In genomic region chr2:182767578-182767977, GRCh38 we compare ENCODE assay signal across 8 cellular contexts. TPM values are rescaled to one million over a fixed set of nuclear protein-coding genes. Genes with fewer than 3 reads are reported as not detected.
DNase-seq lines count a peak whose midpoint lies in the region; ATAC-seq, FAIRE-seq and TF ChIP-seq lines count a peak whose summit lies in the region.

No MANE protein-coding gene starts in this region.

- TF ChIP-seq POLR2A in right lobe of liver (IDR thresholded peaks at IDR 0.05): no peak

- peaks cover 5% of the 10 kb centered on the region for H3K9me3 ChIP-seq in adipocyte (ENCODE audit: control insufficient read depth, low read length)
- no peaks in the 10 kb centered on the region for H3K9me3 ChIP-seq in right lobe of liver

- ATAC-seq in HG02870 (IDR thresholded peaks at IDR 0.05; ENCODE audit: unreplicated experiment) (peak; percentile 48), right lobe of liver (peak; percentile 72 to 77 (median 74)), HG03442 (IDR thresholded peaks at IDR 0.05; ENCODE audit: unreplicated experiment) (no peak)

- no peak for FAIRE-seq in D721Med (lab: Jason Lieb, UNC)

- H3K4me1 ChIP-seq in adipocyte (ENCODE audit: control insufficient read depth, insufficient read depth, low read length) (no peaks in the 10 kb centered on the region), right lobe of liver (no peaks in the 10 kb centered on the region)

- H3K36me3 ChIP-seq in adipocyte (ENCODE audit: control insufficient read depth, insufficient read depth, low read length, severe bottlenecking): peaks cover 20% of the 10 kb centered on the region
- H3K36me3 ChIP-seq in right lobe of liver: no peaks in the 10 kb centered on the region

- intact Hi-C loops in right lobe of liver (cut with DNase I): loop anchor here in 1 of 2 donors (10.0 kb wide), 1 partner anchor 217 kb away; no protein-coding TSS in a partner anchor

- TF ChIP-seq CTCF in D721Med (IDR thresholded peaks at IDR 0.05; ENCODE audit: insufficient read depth, missing control alignments) (peak; percentile 15), right lobe of liver (IDR thresholded peaks at IDR 0.05) (peak; percentile 28 to 48 (median 33))

- DNase-seq in D721Med (ENCODE audit: insufficient read length, low spot score) (no peak), adipocyte (ENCODE audit: low read depth) (peak; percentile 47), right lobe of liver (no peak), anterior cingulate cortex (lab: John Stamatoyannopoulos, UW) (no peak), epidermal melanocyte (ENCODE audit: insufficient read length, low spot score) (no peak)
- DNase-seq in activated CD8-positive, alpha-beta memory T cell treated with anti-CD3 and anti-CD28 coated beads for 24 hours: no peak

- WGBS in right lobe of liver (ENCODE audit: insufficient coverage, low coverage, low lambda C conversion rate, missing lambda C conversion rate): 47% methylated on average over 6 of the region's 7 CpGs

- no peak overlapping the region for H3K27ac ChIP-seq in right lobe of liver

- H3K4me3 ChIP-seq in adipocyte (ENCODE audit: low read length) (no peak overlapping the region), right lobe of liver (no peak overlapping the region)

- H3K27me3 ChIP-seq in adipocyte (replicated peaks; ENCODE audit: control insufficient read depth, insufficient read depth, low read length) (no peaks in the 10 kb centered on the region), right lobe of liver (no peaks in the 10 kb centered on the region)

- H3K9ac ChIP-seq in adipocyte (ENCODE audit: low read length): no peak overlapping the region

RNA-seq across cellular contexts. Expression of gene DNAJC10, which starts 51.5 kb away (rescaled TPM):
- 10 to 100 TPM; 26.1 to 37.7 (median 33.0) TPM for total RNA-seq in right lobe of liver
